In the genomic region with DNA sequence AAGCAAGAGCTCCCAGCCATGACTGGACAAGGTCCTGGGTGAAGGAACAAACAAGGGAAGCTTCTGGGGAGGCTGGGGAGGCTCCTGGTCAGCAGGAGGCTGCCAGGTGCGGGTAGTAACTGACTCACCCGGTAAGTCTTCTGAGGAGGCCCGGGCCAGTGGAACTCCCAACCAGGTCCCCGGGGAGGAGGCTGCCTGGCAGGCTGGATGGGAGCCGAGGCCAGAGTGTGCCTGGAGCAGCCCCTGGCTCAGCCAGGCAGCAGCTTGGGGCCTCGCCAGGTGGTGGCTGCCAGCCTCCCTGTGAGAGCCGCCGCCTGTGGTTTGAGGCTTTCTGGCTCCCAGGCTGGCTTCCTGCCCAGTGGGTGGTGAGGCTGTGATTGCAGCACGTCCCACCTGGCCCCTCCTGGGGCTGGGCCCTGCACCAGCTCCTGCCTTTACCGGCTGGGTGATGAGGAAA, we compare ENCODE assay signal across 8 cellular contexts. TPM values are rescaled to one million over a fixed set of nuclear protein-coding genes. Genes with fewer than 3 reads are reported as not detected.
A peak's percentile ranks its signal among the peaks of the same experiment; 100 is the strongest.
DNase-seq lines count a peak whose midpoint lies in the region; ATAC-seq and TF ChIP-seq lines count a peak whose summit lies in the region.

No MANE protein-coding gene starts in this region.

- 12 to 17% (median 17%) methylated on average over 8 to 10 of the region's 10 CpGs; no CpG with 5 or more reads in 1 of the 5 donors for WGBS in stomach, 5 donors

- peaks cover 24% of the 10 kb centered on the region for H3K27me3 Mint-ChIP-seq in activated naive CD8-positive, alpha-beta T cell treated with anti-CD3 and anti-CD28 coated beads for 36 hours

- H3K4me1 ChIP-seq in stomach: peaks cover 26 to 46% (median 42%) of the 10 kb centered on the region in 4 donors

- no peaks in the 10 kb centered on the region for H3K9me3 Mint-ChIP-seq in activated naive CD8-positive, alpha-beta T cell treated with anti-CD3 and anti-CD28 coated beads for 36 hours

- peaks cover 0 to 18% (median 0%) of the 10 kb centered on the region in 3 donors for H3K27me3 ChIP-seq in stomach

- no peak for ATAC-seq in HG02759 (IDR thresholded peaks at IDR 0.05; ENCODE audit: unreplicated experiment)

- H3K4me1 Mint-ChIP-seq in activated naive CD8-positive, alpha-beta T cell treated with anti-CD3 and anti-CD28 coated beads for 36 hours: peaks cover 7% of the 10 kb centered on the region

- no peaks in the 10 kb centered on the region for H3K36me3 Mint-ChIP-seq in activated naive CD8-positive, alpha-beta T cell treated with anti-CD3 and anti-CD28 coated beads for 36 hours

- H3K4me3 ChIP-seq in stomach: no peak overlapping the region

- H3K36me3 ChIP-seq in stomach: no peaks in the 10 kb centered on the region

- TF ChIP-seq POLR2A in stomach (IDR thresholded peaks at IDR 0.05): no peak

- peak overlapping the region; percentile 44 to 77 (median 68) for H3K27ac ChIP-seq in stomach

- TF ChIP-seq CTCF in stomach (IDR thresholded peaks at IDR 0.05): no peak

- H3K4me3 Mint-ChIP-seq in activated naive CD8-positive, alpha-beta T cell treated with anti-CD3 and anti-CD28 coated beads for 36 hours: no peak overlapping the region

- H3K27ac Mint-ChIP-seq in activated naive CD8-positive, alpha-beta T cell treated with anti-CD3 and anti-CD28 coated beads for 36 hours: no peak overlapping the region

- DNase-seq in GDM1 (lab: John Stamatoyannopoulos, UW) (peak; percentile 11), NCI-H69 (lab: John Stamatoyannopoulos, UW) (peak; percentile 93), kidney tubule cell (ENCODE audit: low spot score) (peak; percentile 65), stomach (peak; percentile 98), GM19238 (ENCODE audit: insufficient read length, low spot score) (no peak), cortex of kidney (lab: John Stamatoyannopoulos, UW) (no peak)
- DNase-seq in activated naive CD8-positive, alpha-beta T cell treated with anti-CD3 and anti-CD28 coated beads for 36 hours: peak; percentile 65

- H3K9me3 ChIP-seq in stomach: no peaks in the 10 kb centered on the region

- intact Hi-C loops in stomach (cut with DNase I; ENCODE audit: low total_unique reads): no loop called here

- TF ChIP-seq EP300 in stomach (IDR thresholded peaks at IDR 0.05): no peak

RNA-seq across cellular contexts. Expression of gene IGF2, which starts 46.2 kb away (rescaled TPM):
- under 1 TPM; 0.06 to 0.08 TPM for total RNA-seq in activated naive CD8-positive, alpha-beta T cell treated with anti-CD3 and anti-CD28 coated beads for 36 hours
- total RNA-seq in stomach: 100 to 1,000 TPM in 1 of 5 donors, 10 to 100 TPM in 3, 1 to 10 TPM in 1; 5.2 to 164 (median 29.2) TPM
- 1 to 10 TPM; 3.8 to 9.6 (median 5.2) TPM for polyA plus RNA-seq in stomach

Comparison
In these comparisons a context has a peak if more than half of its experiments do, and no peak if none do; other contexts are left out.
1. DNase-seq: peak in GDM1 (single experiment), NCI-H69 (single experiment), activated naive CD8-positive, alpha-beta T cell treated with anti-CD3 and anti-CD28 coated beads for 36 hours (single experiment), kidney tubule cell (single experiment) and stomach (single experiment); none in GM19238 (single experiment) and cortex of kidney (single experiment).
2. RNA of gene IGF2, which starts 46.2 kb away (total RNA-seq): 5.2 to 164 TPM in stomach; 0.06 to 0.08 TPM in activated naive CD8-positive, alpha-beta T cell treated with anti-CD3 and anti-CD28 coated beads for 36 hours; every median in the first group is over 4 times any median in the second.